In genomic region chr11:2989551-2989950, GRCh38 we compare ENCODE assay signal across 9 cellular contexts. TPM values are rescaled to one million over a fixed set of nuclear protein-coding genes. Genes with fewer than 3 reads are reported as not detected.
A peak's percentile ranks its signal among the peaks of the same experiment; 100 is the strongest.
DNase-seq lines count a peak whose midpoint lies in the region; TF ChIP-seq lines count a peak whose summit lies in the region.
"Had no signal": no experiment of that assay in that cellular context is flagged by ENCODE, and none has a peak within 500 bp of the region (broad histone marks: within the 10 kb centered on the region; RNA-seq: fewer than 3 reads in every experiment).

No MANE protein-coding gene starts in this region.

- H3K27me3 ChIP-seq in BLaER1 (no peaks in the 10 kb centered on the region), mammary epithelial cell (ENCODE audit: insufficient read depth, low read length) (no peaks in the 10 kb centered on the region), muscle layer of colon (ENCODE audit: control insufficient read depth in 1 of 2, insufficient read depth in 2 of 2, low read length in 2 of 2) (no peaks in the 10 kb centered on the region)

- 21% methylated on average over 3 of the region's 3 CpGs for WGBS in mammary epithelial cell (ENCODE audit: low coverage, missing lambda C conversion rate)

- CTCF ChIA-PET in mammary epithelial cell (lab: Charles Lee; ENCODE audit: low non-redundant PET), result no interaction called here

- H3K79me2 ChIP-seq in mammary epithelial cell (ENCODE audit: insufficient read depth, low read length), result peaks cover 73% of the 10 kb centered on the region

- H3K4me1 ChIP-seq in BLaER1 (peaks cover 45% of the 10 kb centered on the region), mammary epithelial cell (ENCODE audit: insufficient read depth, low read length) (peaks cover 24% of the 10 kb centered on the region), muscle layer of colon (ENCODE audit: insufficient read depth, low read length) (peaks cover 44% of the 10 kb centered on the region)

- H3K9ac ChIP-seq in BLaER1 (peak overlapping the region; percentile 92), mammary epithelial cell (ENCODE audit: insufficient read depth, low read length) (peak overlapping the region; percentile 54), muscle layer of colon (ENCODE audit: low read length) (peak overlapping the region; percentile 22)

- H3K36me3 ChIP-seq in BLaER1 (peaks cover 26% of the 10 kb centered on the region), KOPT-K1 (ENCODE audit: insufficient read depth, low read length) (peaks cover 32% of the 10 kb centered on the region), mammary epithelial cell (ENCODE audit: insufficient read depth, low read length) (peaks cover 2% of the 10 kb centered on the region), muscle layer of colon (ENCODE audit: insufficient read depth, low read length) (no peaks in the 10 kb centered on the region)

- dilution Hi-C loops in mammary epithelial cell (cut with HindIII; ENCODE audit: low sequenced_read_pairs), result no loop called here

- H4K20me1 ChIP-seq in BLaER1 (peaks cover 73% of the 10 kb centered on the region), mammary epithelial cell (ENCODE audit: insufficient read depth, low read length) (no peaks in the 10 kb centered on the region)

- H3K4me3 ChIP-seq in BLaER1 (peak overlapping the region; percentile 88), mammary epithelial cell (replicated peaks in 1 of 3; ENCODE audit: insufficient read depth in 1 of 3, low read depth in 2 of 3, low read length in 3 of 3) (peak overlapping the region; percentile 67 to 80 (median 80)), muscle layer of colon (ENCODE audit: low read depth in 1 of 2, low read length in 2 of 2) (no peak overlapping the region)

- BruUV-seq in mammary epithelial cell (replicated peaks; lab: Mats Ljungman, UMichigan), result no TSS peak

- in situ Hi-C loops in mammary epithelial cell (cut with MboI; ENCODE audit: low sequenced_read_pairs in 2 of 2), result no loop called here

- DNase-seq in mammary epithelial cell, result no peak
- DNase-seq in NCI-H2196 (lab: John Stamatoyannopoulos, UW; ENCODE audit: unreplicated experiment), result no peak
- no peak for DNase-seq in activated CD4-positive, alpha-beta T cell treated with anti-CD3 and anti-CD28 coated beads, Interleukin-2, amount 50 U/mL, for 4 hours
- DNase-seq in stimulated activated CD4-positive, alpha-beta T cell treated with anti-CD3 and anti-CD28 coated beads, Interleukin-2, amount 100 ng/mL, for 24 hours, result no peak
- DNase-seq in GOT3 (lab: John Stamatoyannopoulos, UW), result no peak
- DNase-seq: stimulated activated CD4-positive, alpha-beta T cell treated with anti-CD3 and anti-CD28 coated beads, Interleukin-1b, Interleukin-23, amount 100 ng/mL, for 48 hours had no signal

- H3K4me2 ChIP-seq in BLaER1 (peak overlapping the region; percentile 95), mammary epithelial cell (ENCODE audit: insufficient read depth, low read depth, low read length) (peak overlapping the region; percentile 96)

- H2AFZ ChIP-seq in mammary epithelial cell (ENCODE audit: low read depth, low read length), result no peak overlapping the region

- intact Hi-C loops in mammary epithelial cell (cut with micrococcal nuclease), result no loop called here

- H3K9me3 ChIP-seq in BLaER1 (no peaks in the 10 kb centered on the region), KOPT-K1 (ENCODE audit: insufficient read depth, low read length, poor library complexity, severe bottlenecking) (no peaks in the 10 kb centered on the region), mammary epithelial cell (replicated peaks; ENCODE audit: insufficient read depth, low read length) (no peaks in the 10 kb centered on the region), muscle layer of colon (ENCODE audit: low read length) (no peaks in the 10 kb centered on the region)

- H3K27ac ChIP-seq in BLaER1, result no peak overlapping the region
- peak overlapping the region; percentile 86 for H3K27ac ChIP-seq in KOPT-K1 (ENCODE audit: low read depth, low read length, poor library complexity, severe bottlenecking)
- H3K27ac ChIP-seq in mammary epithelial cell (ENCODE audit: insufficient read depth, low read depth, low read length), result peak overlapping the region; percentile 86
- H3K27ac ChIP-seq in muscle layer of colon (ENCODE audit: low read depth, low read length), result no peak overlapping the region

- TF ChIP-seq CTCF in mammary epithelial cell (conservative IDR thresholded peaks at IDR 0.05 in 1 of 2, IDR thresholded peaks at IDR 0.05 in 1 of 2; ENCODE audit: extremely low read depth in 1 of 2, insufficient read depth in 1 of 2, low read depth in 1 of 2, low read length in 2 of 2), result no peak

RNA-seq across cellular contexts. Expression of gene NAP1L4, which starts 2.6 kb away (rescaled TPM):
- 100 to 1,000 TPM in 1 of 2 donors, 10 to 100 TPM in 1; 89.2 to 153 TPM for total RNA-seq in mammary epithelial cell
- polyA plus RNA-seq in mammary epithelial cell, result 106 TPM
- 90.9 TPM for polyA minus RNA-seq in mammary epithelial cell

Comparison
In these comparisons a context has a peak if more than half of its experiments do, and no peak if none do; other contexts are left out.
1. H3K27ac ChIP-seq: peak in KOPT-K1 (single experiment) and mammary epithelial cell (single experiment); none in BLaER1 (single experiment) and muscle layer of colon (single experiment).
2. H3K4me3 ChIP-seq: peak in BLaER1 (single experiment) and mammary epithelial cell (3 of 3); none in muscle layer of colon (0 of 2).
3. H3K9ac ChIP-seq: peak in every context shown above with its lines; median percentile 92 in BLaER1; 54 in mammary epithelial cell; 22 in muscle layer of colon.